8 cellular contexts compared by ENCODE assay signal in the genomic region with DNA sequence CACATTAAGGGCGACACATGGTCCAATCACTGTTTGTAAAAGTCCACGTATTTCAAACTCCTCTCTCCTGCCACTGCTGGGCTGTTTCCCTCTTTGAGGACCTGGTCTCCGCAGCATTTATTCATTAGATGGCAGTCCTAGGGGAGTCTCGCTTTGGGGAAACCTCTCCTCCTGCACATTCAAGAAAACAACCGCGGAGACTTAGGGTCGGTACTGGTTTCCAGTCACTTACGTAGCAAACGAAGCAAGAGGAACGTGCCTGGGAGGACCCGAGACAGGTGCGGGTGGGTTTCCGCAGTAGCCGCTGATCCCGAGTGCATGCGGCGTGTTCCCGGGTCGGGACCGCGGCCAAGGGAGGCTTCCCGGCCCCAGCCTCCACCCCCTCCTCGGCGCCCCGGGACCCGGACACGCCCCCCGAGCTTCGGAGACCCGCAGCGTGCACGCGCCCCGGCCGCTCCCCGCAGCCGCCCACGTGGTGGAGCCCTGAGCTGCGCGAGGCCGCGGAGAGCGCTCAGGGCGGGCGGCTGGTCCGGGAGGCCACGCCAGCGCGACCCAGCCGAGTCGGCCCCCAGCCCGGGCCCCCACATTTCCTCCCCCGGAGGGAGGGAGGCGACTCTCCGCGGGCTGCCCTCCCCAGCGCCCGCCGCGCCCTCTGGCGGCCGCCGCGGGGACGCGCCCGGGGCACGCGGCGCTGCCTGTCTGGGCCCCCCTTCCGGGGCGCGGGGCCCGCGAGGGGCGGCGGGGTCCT. TPM values are rescaled to one million over a fixed set of nuclear protein-coding genes. Genes with fewer than 3 reads are reported as not detected.
DNase-seq lines count a peak whose midpoint lies in the region; ATAC-seq, FAIRE-seq and TF ChIP-seq lines count a peak whose summit lies in the region.

No MANE protein-coding gene starts in this region.

- peaks cover 0 to 2% of the 10 kb centered on the region in 2 donors for H3K4me1 ChIP-seq in kidney (ENCODE audit: control insufficient read depth in 1 of 2, insufficient read depth in 1 of 2, low read depth in 1 of 2, low read length in 2 of 2)

- no peaks in the 10 kb centered on the region for H3K9me3 Mint-ChIP-seq in activated B cell treated with CpG ODN at 0.5 μM for 24 hours
- no peaks in the 10 kb centered on the region for H3K9me3 Mint-ChIP-seq in central memory CD8-positive, alpha-beta T cell

- peaks cover 20% of the 10 kb centered on the region for H3K4me1 Mint-ChIP-seq in activated B cell treated with CpG ODN at 0.5 μM for 24 hours
- peaks cover 10% of the 10 kb centered on the region for H3K4me1 Mint-ChIP-seq in central memory CD8-positive, alpha-beta T cell

- peak overlapping the region in 1 of 2 donors; percentile 32 for H3K27ac ChIP-seq in kidney (ENCODE audit: low read depth in 2 of 2, low read length in 2 of 2)

- TF ChIP-seq CTCF in GM12865 (IDR thresholded peaks at IDR 0.05; ENCODE audit: insufficient read depth, low read depth, low read length, missing control alignments), result peak; percentile 59
- peak; percentile 2 for TF ChIP-seq CTCF in HFF-Myc (IDR thresholded peaks at IDR 0.05; ENCODE audit: low read depth, low read length, missing control alignments)
- TF ChIP-seq CTCF in activated B cell treated with CpG ODN at 0.5 μM for 24 hours (IDR thresholded peaks at IDR 0.05), result no peak
- TF ChIP-seq CTCF in kidney (IDR thresholded peaks at IDR 0.05; ENCODE audit: borderline replicate concordance, extremely low read depth, insufficient read depth), result peak; percentile 53

- peaks cover 3% of the 10 kb centered on the region for H3K36me3 Mint-ChIP-seq in activated B cell treated with CpG ODN at 0.5 μM for 24 hours (ENCODE audit: low read depth)
- H3K36me3 Mint-ChIP-seq in central memory CD8-positive, alpha-beta T cell (ENCODE audit: insufficient read depth), result peaks cover 14% of the 10 kb centered on the region

- H3K27ac Mint-ChIP-seq in activated B cell treated with CpG ODN at 0.5 μM for 24 hours, result peak overlapping the region; percentile 41
- no peak overlapping the region for H3K27ac Mint-ChIP-seq in central memory CD8-positive, alpha-beta T cell (ENCODE audit: low read depth)

- POLR2A ChIA-PET in activated B cell treated with CpG ODN at 0.5 μM for 24 hours (lab: Charles Lee), result interaction anchor here (0.6 to 1.3 kb wide), 5 partner anchors 47 to 1959 kb away, joined by 3 to 5 read pairs (median 4); a partner anchor contains a TSS

- H3K4me3 Mint-ChIP-seq in activated B cell treated with CpG ODN at 0.5 μM for 24 hours, result peak overlapping the region; percentile 83
- peak overlapping the region; percentile 64 for H3K4me3 Mint-ChIP-seq in central memory CD8-positive, alpha-beta T cell

- FAIRE-seq in kidney (lab: Jason Lieb, UNC), result no peak

- H3K36me3 ChIP-seq in kidney (ENCODE audit: control insufficient read depth in 1 of 2, insufficient read depth in 2 of 2, low read length in 2 of 2), result no peaks in the 10 kb centered on the region

- H3K9me3 ChIP-seq in kidney (ENCODE audit: control insufficient read depth in 1 of 2, low read length in 2 of 2), result no peaks in the 10 kb centered on the region

- H3K9ac ChIP-seq in kidney (ENCODE audit: low read length in 2 of 2), result peak overlapping the region in 1 of 2 donors; percentile 41

- ATAC-seq in activated B cell treated with CpG ODN at 0.5 μM for 24 hours (ENCODE audit: low read depth), result peak; percentile 48
- ATAC-seq in central memory CD8-positive, alpha-beta T cell (replicated peaks; ENCODE audit: extremely low read depth, poor library complexity, severe bottlenecking), result peak; percentile 41

- intact Hi-C loops in activated B cell treated with CpG ODN at 0.5 μM for 24 hours (cut with micrococcal nuclease), result loop anchor here (2.0 to 10.0 kb wide), 6 partner anchors 46 to 1955 kb away; a partner anchor contains a TSS
- intact Hi-C loops in kidney (cut with DNase I), result no loop called here

- CTCF ChIA-PET in activated B cell treated with CpG ODN at 0.5 μM for 24 hours (lab: Charles Lee), result interaction anchor here (0.8 to 2.3 kb wide), 4 partner anchors 10 to 234 kb away, joined by 3 to 12 read pairs (median 4); no protein-coding TSS in a partner anchor

- H3K27me3 Mint-ChIP-seq in activated B cell treated with CpG ODN at 0.5 μM for 24 hours, result peaks cover 19% of the 10 kb centered on the region
- peaks cover 67% of the 10 kb centered on the region for H3K27me3 Mint-ChIP-seq in central memory CD8-positive, alpha-beta T cell

- H3K4me3 ChIP-seq in GM12865 (ENCODE audit: low read depth, low read length), result peak overlapping the region; percentile 95
- H3K4me3 ChIP-seq in HFF-Myc (replicated peaks; ENCODE audit: low read depth, low read length), result peak overlapping the region; percentile 68
- peak overlapping the region; percentile 78 to 84 for H3K4me3 ChIP-seq in kidney (ENCODE audit: low read length in 2 of 2)

- DNase-seq in GM12865 (ENCODE audit: low read depth), result peak; percentile 73
- DNase-seq in HFF-Myc (ENCODE audit: extremely low read depth, low read depth), result no peak
- DNase-seq in NCI-H1105 treated with DMSO at 0.1 percent for 48 hours (lab: John Stamatoyannopoulos, UW), result peak; percentile 59
- DNase-seq in activated B cell treated with CpG ODN at 0.5 μM for 24 hours, result peak; percentile 69
- peak in 1 of 2 donors; percentile 26 for DNase-seq in central memory CD8-positive, alpha-beta T cell (ENCODE audit: low spot score in 2 of 2)
- peak; percentile 92 for DNase-seq in kidney
- peak in 3 of 4 experiments; percentile 49 to 67 (median 58) for DNase-seq in stimulated activated CD4-positive, alpha-beta T cell treated with anti-CD3 and anti-CD28 coated beads, Interleukin-1b, Interleukin-23, amount 100 ng/mL, for 24 hours (ENCODE audit: low read depth in 4 of 4, low spot score in 1 of 4)
- no peak for DNase-seq in NCI-H2107 treated with DMSO at 0.1 percent for 48 hours (lab: John Stamatoyannopoulos, UW; ENCODE audit: unreplicated experiment)

RNA-seq across cellular contexts. Expression of a gene that starts 1.1 kb away (rescaled TPM):
- total RNA-seq in activated B cell treated with CpG ODN at 0.5 μM for 24 hours, result 5.9 and 6.7 TPM in 2 replicates
- total RNA-seq in kidney, result 73.2 TPM
- polyA plus RNA-seq in kidney (ENCODE audit: insufficient read depth, low read depth, low replicate concordance), result 6.5 TPM

Comparison
In these comparisons a context has a peak if more than half of its experiments do, and no peak if none do; other contexts are left out.
1. DNase-seq: peak in GM12865 (single experiment), NCI-H1105 treated with DMSO at 0.1 percent for 48 hours (single experiment), activated B cell treated with CpG ODN at 0.5 μM for 24 hours (single experiment), kidney (single experiment) and stimulated activated CD4-positive, alpha-beta T cell treated with anti-CD3 and anti-CD28 coated beads, Interleukin-1b, Interleukin-23, amount 100 ng/mL, for 24 hours (3 of 4); none in HFF-Myc (single experiment) and NCI-H2107 treated with DMSO at 0.1 percent for 48 hours (single experiment).
2. Peak in every context shown above with its lines, with median percentiles within 50 percentile points of each other: H3K4me3 ChIP-seq.